In the genomic region with DNA sequence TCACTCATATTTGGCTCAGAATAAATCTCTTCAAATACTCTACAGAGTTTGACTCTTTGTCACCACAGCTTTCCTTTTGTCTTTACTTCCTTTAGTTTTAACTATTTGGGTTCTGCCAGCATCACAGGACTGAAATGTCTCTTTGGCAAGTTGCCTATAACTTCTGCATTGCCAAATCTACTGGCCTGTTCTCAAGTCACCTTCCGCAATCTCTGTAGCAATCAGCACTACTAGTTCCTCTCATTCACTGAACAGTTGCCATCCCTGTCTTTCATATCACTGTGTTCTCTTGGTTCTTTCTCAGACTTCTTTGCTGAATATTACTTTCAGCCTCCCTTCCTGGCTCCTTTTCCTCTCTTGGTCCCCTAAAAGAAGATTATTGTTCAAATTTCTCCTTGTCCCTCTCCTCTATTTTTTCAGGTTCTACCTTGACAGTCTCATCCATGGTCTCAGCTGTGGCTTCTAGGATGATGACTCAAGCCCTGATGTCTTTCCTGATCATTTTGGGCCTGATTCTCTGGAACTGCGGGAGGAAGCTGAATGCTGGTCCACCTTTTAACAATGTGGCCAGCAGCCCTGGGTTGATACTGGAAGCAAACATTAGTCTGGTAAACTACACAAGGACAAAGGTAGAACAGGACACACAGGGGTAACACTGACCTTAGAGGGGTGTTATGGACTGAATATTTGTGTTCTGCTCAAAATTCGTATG, we compare ENCODE assay signal across 14 cellular contexts. TPM values are rescaled to one million over a fixed set of nuclear protein-coding genes. Genes with fewer than 3 reads are reported as not detected.
DNase-seq lines count a peak whose midpoint lies in the region; ATAC-seq and TF ChIP-seq lines count a peak whose summit lies in the region.
"Had no signal": no experiment of that assay in that cellular context is flagged by ENCODE, and none has a peak within 500 bp of the region (broad histone marks: within the 10 kb centered on the region; RNA-seq: fewer than 3 reads in every experiment).

No MANE protein-coding gene starts in this region.

- in situ Hi-C loops in GM13976 (cut with MboI; ENCODE audit: low sequenced_read_pairs, unreplicated experiment), result no loop called here

- H3K4me1 ChIP-seq in heart right ventricle (peaks cover 17 to 69% (median 42%) of the 10 kb centered on the region in 9 donors), upper lobe of right lung (peaks cover 11% of the 10 kb centered on the region)

- no peak overlapping the region for H3K4me3 ChIP-seq in heart right ventricle
- no peak overlapping the region for H3K4me3 ChIP-seq in foreskin fibroblast (ENCODE audit: low read depth in 1 of 2, low read length in 2 of 2)
- no peak overlapping the region for H3K4me3 ChIP-seq in upper lobe of right lung
- H3K4me3 ChIP-seq: skin epidermis had no signal

- no peaks in the 10 kb centered on the region for H3K9me3 ChIP-seq in heart right ventricle
- H3K9me3 ChIP-seq in upper lobe of right lung, result no peaks in the 10 kb centered on the region

- no peak overlapping the region for H3K27ac Mint-ChIP-seq in activated CD4-positive, alpha-beta T cell treated with anti-CD3 and anti-CD28 coated beads for 36 hours
- H3K27ac Mint-ChIP-seq: activated naive CD8-positive, alpha-beta T cell had no signal

- POLR2A ChIA-PET in activated CD4-positive, alpha-beta T cell treated with anti-CD3 and anti-CD28 coated beads for 36 hours (lab: Charles Lee), result no interaction called here

- peaks cover 15% of the 10 kb centered on the region for H3K27me3 Mint-ChIP-seq in activated CD4-positive, alpha-beta T cell treated with anti-CD3 and anti-CD28 coated beads for 36 hours

- no peaks in the 10 kb centered on the region for H3K4me1 Mint-ChIP-seq in activated CD4-positive, alpha-beta T cell treated with anti-CD3 and anti-CD28 coated beads for 36 hours
- H3K4me1 Mint-ChIP-seq: stimulated activated naive CD8-positive, alpha-beta T cell treated with anti-CD3 and anti-CD28 coated beads, Interleukin-15, amount 100 ng/mL, for 72 hours had no signal

- intact Hi-C loops in heart right ventricle (cut with DNase I) (loop anchor here in 2 of 10 donors (2.0 to 5.0 kb wide), 3 partner anchors 44 to 182 kb away; a partner anchor contains a TSS), left ventricle myocardium superior (cut with micrococcal nuclease) (no loop called here), upper lobe of right lung (cut with DNase I) (no loop called here)
- intact Hi-C loops in activated CD4-positive, alpha-beta T cell treated with anti-CD3 and anti-CD28 coated beads for 36 hours (cut with DNase I, micrococcal nuclease), result no loop called here

- DNase-seq in heart right ventricle (no peak), left ventricle myocardium superior (no peak), SKM-1 treated with dmso at 0.1 percent for 144 hours (lab: John Stamatoyannopoulos, UW; ENCODE audit: unreplicated experiment) (peak; percentile 90), foreskin fibroblast (peak; percentile 60 to 76), upper lobe of right lung (no peak), GM13976 (ENCODE audit: low spot score) (no peak), NCI-H1092 treated with DMSO at 0.1 percent for 48 hours (lab: John Stamatoyannopoulos, UW) (no peak)
- DNase-seq in activated CD4-positive, alpha-beta T cell treated with anti-CD3 and anti-CD28 coated beads for 36 hours, result no peak
- DNase-seq: activated T-cell treated with anti-CD3 and anti-CD28 coated beads for 4 hours; KG1; NCI-H2081; stimulated activated naive CD8-positive, alpha-beta T cell treated with anti-CD3 and anti-CD28 coated beads, Interleukin-15, amount 100 ng/mL, for 72 hours had no signal

- no peaks in the 10 kb centered on the region for H3K9me3 Mint-ChIP-seq in activated CD4-positive, alpha-beta T cell treated with anti-CD3 and anti-CD28 coated beads for 36 hours (ENCODE audit: low read depth)
- H3K9me3 Mint-ChIP-seq: stimulated activated naive CD8-positive, alpha-beta T cell treated with anti-CD3 and anti-CD28 coated beads, Interleukin-15, amount 100 ng/mL, for 72 hours had no signal

- H3K36me3 ChIP-seq in heart right ventricle, result no peaks in the 10 kb centered on the region
- H3K36me3 ChIP-seq in upper lobe of right lung, result no peaks in the 10 kb centered on the region

- CTCF ChIA-PET in activated CD4-positive, alpha-beta T cell treated with anti-CD3 and anti-CD28 coated beads for 36 hours (lab: Charles Lee), result no interaction called here

- peak overlapping the region; percentile 35 to 76 (median 58) for H3K27ac ChIP-seq in heart right ventricle
- H3K27ac ChIP-seq in upper lobe of right lung, result no peak overlapping the region

- WGBS in heart right ventricle, 2 donors, result 74 to 81% methylated on average over 3 of the region's 3 CpGs

- no peak overlapping the region for H3K4me3 Mint-ChIP-seq in activated CD4-positive, alpha-beta T cell treated with anti-CD3 and anti-CD28 coated beads for 36 hours
- H3K4me3 Mint-ChIP-seq: activated naive CD8-positive, alpha-beta T cell; stimulated activated naive CD8-positive, alpha-beta T cell treated with anti-CD3 and anti-CD28 coated beads, Interleukin-15, amount 100 ng/mL, for 72 hours had no signal

- H3K36me3 Mint-ChIP-seq in activated CD4-positive, alpha-beta T cell treated with anti-CD3 and anti-CD28 coated beads for 36 hours (ENCODE audit: low read depth), result no peaks in the 10 kb centered on the region
- H3K36me3 Mint-ChIP-seq: activated naive CD8-positive, alpha-beta T cell had no signal

- no peak for TF ChIP-seq CTCF in heart right ventricle (IDR thresholded peaks at IDR 0.05)
- no peak for TF ChIP-seq CTCF in foreskin fibroblast (IDR thresholded peaks at IDR 0.05; ENCODE audit: low read depth, low read length)
- TF ChIP-seq CTCF in upper lobe of right lung (IDR thresholded peaks at IDR 0.05), result no peak
- TF ChIP-seq CTCF in GM13976 (IDR thresholded peaks at IDR 0.05; ENCODE audit: borderline replicate concordance, control extremely low read depth, extremely low read depth, insufficient read depth, missing control alignments), result no peak

- ATAC-seq in heart right ventricle (peak in 7 of 8 donors; percentile 10 to 36 (median 27)), left ventricle myocardium superior (no peak), upper lobe of right lung (peak; percentile 59)
- no peak for ATAC-seq in activated CD4-positive, alpha-beta T cell treated with anti-CD3 and anti-CD28 coated beads for 36 hours
- ATAC-seq: stimulated activated naive CD8-positive, alpha-beta T cell treated with anti-CD3 and anti-CD28 coated beads, Interleukin-15, amount 100 ng/mL, for 72 hours had no signal

- H3K27me3 ChIP-seq in heart right ventricle (no peaks in the 10 kb centered on the region), upper lobe of right lung (no peaks in the 10 kb centered on the region)

RNA-seq across cellular contexts. Expression of a gene that starts 44.0 kb away (rescaled TPM):
- total RNA-seq in heart right ventricle (10 to 100 TPM; 34.7 to 58.8 (median 46.0) TPM), left ventricle myocardium superior (61.1 TPM), upper lobe of right lung (151 TPM)
- 10 to 100 TPM in 1 of 2 donors, 1 to 10 TPM in 1; 6.0 to 27.2 TPM for polyA plus RNA-seq in heart right ventricle
- total RNA-seq in activated CD4-positive, alpha-beta T cell treated with anti-CD3 and anti-CD28 coated beads for 36 hours, result under 1 TPM; 0.09 to 0.14 TPM

Comparison
In these comparisons a context has a peak if more than half of its experiments do, and no peak if none do; other contexts are left out.
1. ATAC-seq: peak in heart right ventricle (7 of 8) and upper lobe of right lung (single experiment); none in left ventricle myocardium superior (single experiment) and activated CD4-positive, alpha-beta T cell treated with anti-CD3 and anti-CD28 coated beads for 36 hours (single experiment).
2. DNase-seq: peak in SKM-1 treated with dmso at 0.1 percent for 144 hours (single experiment) and foreskin fibroblast (2 of 2); none in heart right ventricle (0 of 2), left ventricle myocardium superior (single experiment), upper lobe of right lung (single experiment), GM13976 (single experiment), activated CD4-positive, alpha-beta T cell treated with anti-CD3 and anti-CD28 coated beads for 36 hours (single experiment) and NCI-H1092 treated with DMSO at 0.1 percent for 48 hours (single experiment).
3. RNA of a gene that starts 44.0 kb away (total RNA-seq): 151 TPM in upper lobe of right lung (single experiment), 61.1 TPM in left ventricle myocardium superior (single experiment) and 34.7 to 58.8 TPM in heart right ventricle; 0.09 to 0.14 TPM in activated CD4-positive, alpha-beta T cell treated with anti-CD3 and anti-CD28 coated beads for 36 hours; every median in the first group is over 10 times any median in the second.